20 cellular contexts compared by ENCODE assay signal in genomic region chr14:47102472-47102871, GRCh38.
"Had no signal": no experiment of that assay in that cellular context is flagged by ENCODE, and none has a peak within 500 bp of the region (broad histone marks: within the 10 kb centered on the region; RNA-seq: fewer than 3 reads in every experiment).

No MANE protein-coding gene starts in this region.

- H3K27me3 ChIP-seq: foreskin keratinocyte, hepatocyte, neutrophil, right lobe of liver, testis, tibial nerve, upper lobe of right lung, vagina had no signal

- DNase-seq: dermis blood vessel endothelial cell; erythroblast; foreskin keratinocyte; islet precursor cell; mammary epithelial cell; mucosa of descending colon; naive thymus-derived CD8-positive, alpha-beta T cell; psoas muscle; retina; right lobe of liver; stimulated activated CD4-positive, alpha-beta T cell treated with anti-CD3 and anti-CD28 coated beads, Interleukin-1b, Interleukin-23, amount 100 ng/mL, for 48 hours; stimulated activated CD4-positive, alpha-beta T cell treated with anti-CD3 and anti-CD28 coated beads, Interleukin-4, amount 100 ng/mL, for 24 hours; stimulated activated naive B cell treated with anti-CD40 and anti-IgM and Interleukin-4, amounts not matched to agents 10 μg/mL and 1 μg/mL and 100 μg/mL, for 72 hours; stimulated activated naive CD8-positive, alpha-beta T cell treated with anti-CD3 and anti-CD28 coated beads, Interleukin-15, amount 100 ng/mL, for 72 hours; testis; upper lobe of right lung had no signal

- H3K36me3 ChIP-seq: neutrophil, right lobe of liver, tibial nerve, upper lobe of right lung, vagina had no signal

- H3K27ac ChIP-seq: foreskin keratinocyte, hepatocyte, neutrophil, psoas muscle, right lobe of liver, testis, tibial nerve, upper lobe of right lung, vagina had no signal

- H3K4me1 ChIP-seq: foreskin keratinocyte, psoas muscle, right lobe of liver, testis, tibial nerve, upper lobe of right lung, vagina had no signal

- H3K9me3 ChIP-seq: mucosa of descending colon, neutrophil, psoas muscle, right lobe of liver, testis, tibial nerve, upper lobe of right lung, vagina had no signal

- H3K4me3 ChIP-seq: hepatocyte, mucosa of descending colon, psoas muscle, right lobe of liver, testis, tibial nerve, upper lobe of right lung, vagina had no signal
